In the genomic region with DNA sequence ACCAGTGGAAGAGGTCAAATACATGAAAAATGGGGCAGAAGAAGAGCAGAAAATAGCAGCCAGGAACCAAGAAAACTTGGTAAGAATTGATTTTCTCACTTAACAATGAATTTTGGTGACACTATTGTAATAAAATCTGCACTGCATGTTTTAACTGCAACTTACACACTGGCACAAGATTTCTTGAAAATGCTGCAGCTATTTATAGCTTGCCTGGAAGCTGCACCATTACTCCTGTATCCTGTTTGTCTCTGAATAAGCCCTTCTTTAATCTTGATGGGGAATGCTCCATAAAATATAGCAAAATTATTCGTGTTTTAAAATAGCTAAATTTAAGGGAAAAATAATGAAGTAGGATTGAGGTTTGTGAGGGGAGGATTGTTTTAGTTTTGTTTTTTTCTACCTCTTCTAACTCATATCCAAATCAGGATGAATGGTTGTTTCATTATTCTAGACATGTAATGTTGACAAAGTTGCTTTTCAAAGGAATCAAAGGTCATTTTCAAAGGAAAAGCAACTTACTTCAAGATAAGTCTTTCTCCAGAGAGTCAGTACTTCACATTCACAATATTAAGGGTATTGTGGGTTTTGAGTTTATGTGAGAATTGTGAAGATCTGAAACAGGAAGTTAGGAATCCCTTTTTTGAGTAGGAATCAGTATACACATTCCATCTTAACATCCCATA, we compare ENCODE assay signal across 15 cellular contexts.
DNase-seq lines count a peak whose midpoint lies in the region; ATAC-seq and TF ChIP-seq lines count a peak whose summit lies in the region.
"Had no signal": no experiment of that assay in that cellular context is flagged by ENCODE, and none has a peak within 500 bp of the region (broad histone marks: within the 10 kb centered on the region; RNA-seq: fewer than 3 reads in every experiment).

No MANE protein-coding gene starts in this region.

- H3K36me3 Mint-ChIP-seq in chondrocyte (ENCODE audit: low read depth): peaks cover 4% of the 10 kb centered on the region

- ATAC-seq in left lung (peak; percentile 38), GM19455 (IDR thresholded peaks at IDR 0.05; ENCODE audit: unreplicated experiment) (no peak)
- ATAC-seq: GM12878 had no signal

- in situ Hi-C loops in GM13976 (cut with MboI; ENCODE audit: low sequenced_read_pairs, unreplicated experiment): no loop called here

- intact Hi-C loops in left lung (cut with DNase I) (no loop called here), stomach (cut with DNase I; ENCODE audit: low total_unique reads) (no loop called here)

- H3K27me3 Mint-ChIP-seq in chondrocyte (ENCODE audit: low read depth): no peaks in the 10 kb centered on the region

- no peak overlapping the region for H3K4me3 Mint-ChIP-seq in chondrocyte (ENCODE audit: unreplicated experiment)
- H3K4me3 Mint-ChIP-seq: activated naive CD4-positive, alpha-beta T cell treated with anti-CD3 and anti-CD28 coated beads for 36 hours had no signal

- peak; percentile 21 for DNase-seq in LHCN-M2 (ENCODE audit: low read depth)
- DNase-seq in chondrocyte (ENCODE audit: low spot score): no peak
- no peak for DNase-seq in left lung
- DNase-seq in stomach: no peak
- DNase-seq in DMS79 (lab: John Stamatoyannopoulos, UW): no peak
- no peak for DNase-seq in GM13976 (ENCODE audit: low spot score)
- DNase-seq: activated naive CD4-positive, alpha-beta T cell treated with anti-CD3 and anti-CD28 coated beads for 36 hours; central memory CD4-positive, alpha-beta T cell; NCI-H1092; NCI-H226; upper lobe of left lung had no signal

- no peak for TF ChIP-seq EP300 in stomach (IDR thresholded peaks at IDR 0.05)

- peaks cover 17 to 26% of the 10 kb centered on the region in 2 donors for H3K4me1 ChIP-seq in left lung
- peaks cover 0 to 51% (median 26%) of the 10 kb centered on the region in 4 donors for H3K4me1 ChIP-seq in stomach

- TF ChIP-seq CTCF in chondrocyte (IDR thresholded peaks at IDR 0.05) (no peak), left lung (IDR thresholded peaks at IDR 0.05) (no peak), stomach (IDR thresholded peaks at IDR 0.05) (no peak), GM13976 (IDR thresholded peaks at IDR 0.05; ENCODE audit: borderline replicate concordance, control extremely low read depth, extremely low read depth, insufficient read depth, missing control alignments) (no peak)

- H3K4me3 ChIP-seq in left lung: no peak overlapping the region
- no peak overlapping the region for H3K4me3 ChIP-seq in stomach
- H3K4me3 ChIP-seq: GM12878, upper lobe of left lung had no signal

- WGBS in stomach, 5 donors: 10 to 23% (median 13%) methylated on average over 1 of the region's 1 CpG

- peaks cover 23% of the 10 kb centered on the region for H3K4me1 Mint-ChIP-seq in chondrocyte (ENCODE audit: low read depth)

- no peaks in the 10 kb centered on the region for H3K9me3 Mint-ChIP-seq in chondrocyte (ENCODE audit: low read depth)
- H3K9me3 Mint-ChIP-seq: activated naive CD4-positive, alpha-beta T cell treated with anti-CD3 and anti-CD28 coated beads for 36 hours had no signal

- H3K27me3 ChIP-seq in left lung (no peaks in the 10 kb centered on the region), stomach (no peaks in the 10 kb centered on the region)
- H3K27me3 ChIP-seq: upper lobe of left lung had no signal

- H3K27ac Mint-ChIP-seq in chondrocyte (ENCODE audit: unreplicated experiment): peak overlapping the region; percentile 78
- H3K27ac Mint-ChIP-seq: activated naive CD4-positive, alpha-beta T cell treated with anti-CD3 and anti-CD28 coated beads for 36 hours had no signal

- no peaks in the 10 kb centered on the region for H3K9me3 ChIP-seq in left lung
- H3K9me3 ChIP-seq in stomach: no peaks in the 10 kb centered on the region
- H3K9me3 ChIP-seq: upper lobe of left lung had no signal

- peak overlapping the region; percentile 14 to 28 for H3K27ac ChIP-seq in left lung
- peak overlapping the region in 3 of 5 donors; percentile 21 to 62 (median 36) for H3K27ac ChIP-seq in stomach
- H3K27ac ChIP-seq: C4-2B, upper lobe of left lung, VCaP had no signal

- H3K36me3 ChIP-seq in left lung (no peaks in the 10 kb centered on the region), stomach (no peaks in the 10 kb centered on the region)

- TF ChIP-seq POLR2A in stomach (IDR thresholded peaks at IDR 0.05): no peak
